17 cellular contexts compared by ENCODE assay signal in genomic region chr10:36446873-36447272, GRCh38.
DNase-seq lines count a peak whose midpoint lies in the region; ATAC-seq, FAIRE-seq and TF ChIP-seq lines count a peak whose summit lies in the region.
"Had no signal": no experiment of that assay in that cellular context is flagged by ENCODE, and none has a peak within 500 bp of the region (broad histone marks: within the 10 kb centered on the region; RNA-seq: fewer than 3 reads in every experiment).

No MANE protein-coding gene starts in this region.

- H3K14ac ChIP-seq in H1 (ENCODE audit: insufficient read length) (no peak overlapping the region), neuronal stem cell (ENCODE audit: low read length) (no peak overlapping the region)

- H3K27ac ChIP-seq in H1 (ENCODE audit: low read depth, low read length) (no peak overlapping the region), neuronal stem cell (replicated peaks; ENCODE audit: low read length) (no peak overlapping the region)
- H3K27ac ChIP-seq: HL-60 had no signal

- TF ChIP-seq RAD21 in H1 (IDR thresholded peaks at IDR 0.05 in 1 of 2, conservative IDR thresholded peaks at IDR 0.05 in 1 of 2; ENCODE audit: low read depth in 2 of 2, low read length in 2 of 2) = no peak

- no peak overlapping the region for H3K56ac ChIP-seq in H1 (replicated peaks; ENCODE audit: insufficient read length, low read depth, low read length)

- H2BK15ac ChIP-seq in H1 (ENCODE audit: low read length) = peak overlapping the region; percentile 88; the same call in 1 of the 2 replicates
- no peak overlapping the region for H2BK15ac ChIP-seq in neuronal stem cell (ENCODE audit: low read length)

- H3K9me3 ChIP-seq in H1 (ENCODE audit: insufficient read depth in 2 of 2, low read depth in 1 of 2, low read length in 1 of 2) (peaks cover 0 to 3% of the 10 kb centered on the region in 2 experiments; a peak in 3 of 4 replicates), neuronal stem cell (replicated peaks in 1 of 2; ENCODE audit: control insufficient read depth in 2 of 2, insufficient read depth in 1 of 2, low read depth in 1 of 2, low read length in 2 of 2) (no peaks in the 10 kb centered on the region)

- DNase-seq in DMS153 treated with DMSO at 0.1 percent for 48 hours (lab: John Stamatoyannopoulos, UW; ENCODE audit: unreplicated experiment) (peak; percentile 3), NCI-H2171 treated with DMSO at 0.1 percent for 48 hours (lab: John Stamatoyannopoulos, UW) (peak; percentile 79), H1 (ENCODE audit: low read depth in 1 of 2, low spot score in 2 of 2) (no peak), neuronal stem cell (ENCODE audit: low spot score) (no peak), NCI-H774 (lab: John Stamatoyannopoulos, UW) (no peak), GM19239 (ENCODE audit: insufficient read length, low spot score) (no peak), HEK293T (ENCODE audit: extremely low spot score) (no peak)
- DNase-seq: activated B cell treated with CpG ODN at 0.5 μM for 24 hours; activated gamma-delta T cell treated with Interleukin-2 at 50 U/mL for 16 hours; AML-193; DMS79 treated with DMSO at 0.1 percent for 48 hours; effector CD4-positive, alpha-beta T cell; Kasumi-1; PC-3; substantia nigra had no signal

- H3K4me2 ChIP-seq in H1 (ENCODE audit: insufficient read depth in 1 of 2, low read depth in 2 of 2, low read length in 2 of 2) (no peak overlapping the region), neuronal stem cell (ENCODE audit: insufficient read depth, low read length, poor library complexity, severe bottlenecking) (no peak overlapping the region)

- no peaks in the 10 kb centered on the region for H4K20me1 ChIP-seq in H1 (replicated peaks in 1 of 2; ENCODE audit: control insufficient read depth in 1 of 2, insufficient read depth in 2 of 2, low read length in 2 of 2)

- TF ChIP-seq POLR2A in H1 (IDR thresholded peaks at IDR 0.05; ENCODE audit: control extremely low read depth in 1 of 2, low read depth in 2 of 2, low read length in 2 of 2) = no peak

- WGBS in H1 (ENCODE audit: extremely low coverage in 1 of 2, insufficient coverage in 1 of 2, insufficient read length in 1 of 2, insufficient replicate concordance in 2 of 2, low coverage in 1 of 2, low lambda C conversion rate in 2 of 2, missing lambda C conversion rate in 1 of 2), 2 experiments = 92% methylated on average over 11 of the region's 11 CpGs; no CpG with 5 or more reads in 1 of the 2 experiments
- no CpG with 5 or more reads among the region's 11 CpGs for WGBS in neuronal stem cell (ENCODE audit: extremely low coverage in 2 of 2, insufficient read length in 2 of 2, insufficient replicate concordance in 1 of 2), 2 donors

- H2AFZ ChIP-seq in H1 (ENCODE audit: low read length) (peak overlapping the region; percentile 32; the same call in 1 of the 2 replicates), neuronal stem cell (ENCODE audit: low read length) (no peak overlapping the region)

- H3K18ac ChIP-seq in H1 (ENCODE audit: extremely low read depth, low read length) (no peak overlapping the region), neuronal stem cell (ENCODE audit: low read length) (peak overlapping the region; percentile 53)

- no peak overlapping the region for H3K9ac ChIP-seq in H1 (replicated peaks in 1 of 4; ENCODE audit: extremely low read depth in 1 of 4, low read depth in 3 of 4, low read length in 3 of 4)
- no peak overlapping the region for H3K9ac ChIP-seq in neuronal stem cell (ENCODE audit: low read depth, low read length, poor library complexity)

- H2BK5ac ChIP-seq in H1 (ENCODE audit: low read depth, low read length) (no peak overlapping the region), neuronal stem cell (ENCODE audit: low read length) (no peak overlapping the region)

- H3K23ac ChIP-seq in H1 (ENCODE audit: insufficient read length) (no peak overlapping the region), neuronal stem cell (ENCODE audit: low read depth, low read length, poor library complexity) (no peak overlapping the region)

- H3K4me1 ChIP-seq in H1 (replicated peaks in 1 of 4; ENCODE audit: control insufficient read depth in 3 of 4, insufficient read depth in 4 of 4, low read length in 3 of 4) (peaks cover 0 to 12% (median 8%) of the 10 kb centered on the region in 4 experiments; a peak in 5 of 7 replicates), neuronal stem cell (ENCODE audit: control insufficient read depth in 2 of 2, insufficient read depth in 1 of 2, low read depth in 1 of 2, low read length in 2 of 2) (peaks cover 9 to 12% of the 10 kb centered on the region in 2 donors)

- no peak for TF ChIP-seq CTCF in H1 (IDR thresholded peaks at IDR 0.05; ENCODE audit: control extremely low read depth in 1 of 3, insufficient read depth in 1 of 3, low read depth in 1 of 3, low read length in 3 of 3)

- H3K23me2 ChIP-seq in H1 (ENCODE audit: low read depth, low read length) = peaks cover 2% of the 10 kb centered on the region; the same call in 1 of the 2 replicates

- H4K91ac ChIP-seq in H1 (replicated peaks; ENCODE audit: insufficient read length, low read length) (no peak overlapping the region), neuronal stem cell (ENCODE audit: low read depth, low read length, poor library complexity) (no peak overlapping the region)

- H3K27me3 ChIP-seq in H1 (replicated peaks in 1 of 4; ENCODE audit: control insufficient read depth in 3 of 4, extremely low read depth in 1 of 4, insufficient read depth in 3 of 4, low read length in 3 of 4) (0 out of 7 replicates have a peak, but pooled peaks cover 0 to 2% (median 0%) of the 10 kb centered on the region in 4 experiments), neuronal stem cell (ENCODE audit: control insufficient read depth in 3 of 3, insufficient read depth in 3 of 3, low read depth in 1 of 3, low read length in 3 of 3) (no peaks in the 10 kb centered on the region)

- no peak overlapping the region for H3K4me3 ChIP-seq in H1 (ENCODE audit: extremely low read depth in 1 of 4, insufficient read depth in 2 of 4, low read depth in 3 of 4, low read length in 4 of 4)
- no peak overlapping the region for H3K4me3 ChIP-seq in neuronal stem cell (ENCODE audit: low read length in 2 of 2)

- FAIRE-seq in H1 (lab: Jason Lieb, UNC) (no peak), GM19239 (lab: Jason Lieb, UNC) (no peak)

- CTCF ChIA-PET in H1 (lab: Charles Lee; ENCODE audit: partially characterized antibody) (no interaction called here), HEK293T (lab: Yijun Ruan, JAX) (no interaction called here)

- H3K79me2 ChIP-seq in H1 (ENCODE audit: control insufficient read depth in 1 of 2, insufficient read depth in 2 of 2, low read length in 2 of 2) = no peaks in the 10 kb centered on the region

- ATAC-seq in HG03469 (IDR thresholded peaks at IDR 0.05; ENCODE audit: unreplicated experiment) = no peak
- ATAC-seq: PC-3 had no signal

- no peaks in the 10 kb centered on the region for H3K79me1 ChIP-seq in H1 (ENCODE audit: low read depth, low read length)
- no peaks in the 10 kb centered on the region for H3K79me1 ChIP-seq in neuronal stem cell (ENCODE audit: low read depth, low read length)

- no peaks in the 10 kb centered on the region for H3K36me3 ChIP-seq in H1 (ENCODE audit: control insufficient read depth in 2 of 4, insufficient read depth in 4 of 4, low read length in 3 of 4)
- no peaks in the 10 kb centered on the region for H3K36me3 ChIP-seq in neuronal stem cell (replicated peaks in 1 of 2; ENCODE audit: control insufficient read depth in 2 of 2, insufficient read depth in 2 of 2, low read length in 2 of 2)

- TF ChIP-seq EP300 in H1 (IDR thresholded peaks at IDR 0.05; ENCODE audit: borderline replicate concordance in 1 of 2, low read depth in 2 of 2, low read length in 2 of 2) = no peak

- POLR2A ChIA-PET in H1 (lab: Charles Lee; ENCODE audit: partially characterized antibody) (no interaction called here), HEK293T (lab: Yijun Ruan, JAX) (no interaction called here)

- no peak overlapping the region for H4K5ac ChIP-seq in H1 (ENCODE audit: insufficient read length, low read depth, low read length)

- peak overlapping the region; percentile 13; the same call in 1 of the 2 replicates for H2BK20ac ChIP-seq in H1 (ENCODE audit: low read length)

- no peak overlapping the region for H2AK5ac ChIP-seq in H1 (ENCODE audit: low read depth, low read length)
- H2AK5ac ChIP-seq in neuronal stem cell (ENCODE audit: low read depth, low read length) = no peak overlapping the region

- H2BK12ac ChIP-seq in H1 (ENCODE audit: low read depth, low read length) = peak overlapping the region; percentile 89; the same call in 1 of the 2 replicates
- H2BK12ac ChIP-seq in neuronal stem cell (ENCODE audit: low read length) = no peak overlapping the region

- H2BK120ac ChIP-seq in H1 (replicated peaks; ENCODE audit: low read depth, low read length) = no peak overlapping the region
- H2BK120ac ChIP-seq in neuronal stem cell (ENCODE audit: low read depth, low read length) = no peak overlapping the region

- H3K4ac ChIP-seq in H1 (replicated peaks; ENCODE audit: insufficient read length, low read depth, low read length) (no peak overlapping the region), neuronal stem cell (ENCODE audit: low read length) (no peak overlapping the region)

- H4K8ac ChIP-seq in H1 (ENCODE audit: extremely low read depth, insufficient read depth, low read length) = peak overlapping the region; percentile 11; the same call in 1 of the 2 replicates
- no peak overlapping the region for H4K8ac ChIP-seq in neuronal stem cell (ENCODE audit: low read depth, low read length)

TF ChIP-seq in H1, 55 proteins besides CTCF, POLR2A, EP300 and RAD21 (continues in another document):
- TF ChIP-seq POLR2AphosphoS5 (IDR thresholded peaks at IDR 0.05; ENCODE audit: low read depth, low read length) (no peak), CBX8 (IDR thresholded peaks at IDR 0.05; ENCODE audit: borderline replicate concordance, low read depth, low read length) (no peak)

TF ChIP-seq in HEK293T, 16 proteins besides CTCF, POLR2A, EP300 and RAD21:
- no peak for TF ChIP-seq SUZ12 (IDR thresholded peaks at IDR 0.05)
- no peak for TF ChIP-seq FOXK2 (IDR thresholded peaks at IDR 0.05)

Comparison
In these comparisons a context has a peak if more than half of its experiments do, and no peak if none do; other contexts are left out.
1. DNase-seq: peak in DMS153 treated with DMSO at 0.1 percent for 48 hours (single experiment) and NCI-H2171 treated with DMSO at 0.1 percent for 48 hours (single experiment); none in H1 (0 of 2), neuronal stem cell (single experiment), NCI-H774 (single experiment), GM19239 (single experiment) and HEK293T (single experiment).